In the genomic region with DNA sequence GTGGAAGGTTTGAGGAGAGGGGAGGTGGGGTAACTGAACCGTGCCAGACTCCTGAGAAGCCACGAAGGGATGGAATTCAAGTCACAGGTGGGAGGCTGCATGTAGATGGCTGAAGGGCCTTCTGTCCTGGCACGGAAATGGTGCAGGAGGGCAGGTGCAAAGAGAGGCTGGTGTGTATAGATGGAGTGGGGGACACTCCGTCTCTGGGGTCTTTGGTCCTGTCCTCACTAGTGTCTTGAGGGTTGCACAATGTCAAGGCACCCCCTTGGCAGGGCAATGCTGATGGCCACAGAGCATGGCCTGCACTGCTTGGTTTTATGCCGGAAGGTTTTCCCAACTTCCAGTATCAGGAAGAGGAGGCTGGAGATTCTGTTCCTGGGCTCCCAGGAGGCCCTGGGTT, we compare ENCODE assay signal across 18 cellular contexts.
DNase-seq lines count a peak whose midpoint lies in the region; ATAC-seq and TF ChIP-seq lines count a peak whose summit lies in the region.
"Had no signal": no experiment of that assay in that cellular context is flagged by ENCODE, and none has a peak within 500 bp of the region (broad histone marks: within the 10 kb centered on the region; RNA-seq: fewer than 3 reads in every experiment).

No MANE protein-coding gene starts in this region.

- DNase-seq in T-helper 17 cell (no peak), esophagus muscularis mucosa (ENCODE audit: extremely low spot score) (peak; percentile 86), RKO (ENCODE audit: low spot score) (no peak)
- DNase-seq: 8988T; ACHN; BE2C; C1 segment of cervical spinal cord; CD4-positive, alpha-beta memory T cell; CD4-positive, CD25-positive, alpha-beta regulatory T cell; CD8-positive, alpha-beta memory T cell; COR-L47; DMS 273 treated with DMSO at 0.1 percent for 48 hours; DMS79 treated with DMSO at 0.1 percent for 48 hours; GF-D8 had no signal

- H3K36me3 ChIP-seq in esophagus muscularis mucosa: no peaks in the 10 kb centered on the region
- H3K36me3 ChIP-seq in neutrophil: no peaks in the 10 kb centered on the region
- H3K36me3 ChIP-seq: BE2C, BLaER1 had no signal

- TF ChIP-seq POLR2A in esophagus muscularis mucosa (IDR thresholded peaks at IDR 0.05; ENCODE audit: low read depth): no peak

- H3K27ac Mint-ChIP-seq in T-helper 17 cell: peak overlapping the region; percentile 72
- H3K27ac Mint-ChIP-seq: CD8-positive, alpha-beta memory T cell had no signal

- no peak overlapping the region for H3K4me3 Mint-ChIP-seq in T-helper 17 cell
- H3K4me3 Mint-ChIP-seq: CD4-positive, alpha-beta memory T cell; CD4-positive, CD25-positive, alpha-beta regulatory T cell; CD8-positive, alpha-beta memory T cell had no signal

- ATAC-seq in T-helper 17 cell: no peak
- no peak for ATAC-seq in GM21447 (IDR thresholded peaks at IDR 0.05; ENCODE audit: unreplicated experiment)
- no peak for ATAC-seq in GM21786 (IDR thresholded peaks at IDR 0.05; ENCODE audit: unreplicated experiment)

- intact Hi-C loops in esophagus muscularis mucosa (cut with DNase I): no loop called here

- H3K4me1 ChIP-seq in esophagus muscularis mucosa: no peaks in the 10 kb centered on the region
- H3K4me1 ChIP-seq in neutrophil (ENCODE audit: control insufficient read depth in 1 of 2, insufficient read depth in 1 of 2, low read depth in 1 of 2, low read length in 1 of 2): peaks cover 30 to 34% of the 10 kb centered on the region in 2 experiments
- H3K4me1 ChIP-seq: BLaER1 had no signal

- H3K27me3 ChIP-seq in esophagus muscularis mucosa (no peaks in the 10 kb centered on the region), neutrophil (no peaks in the 10 kb centered on the region)
- H3K27me3 ChIP-seq: BE2C, BLaER1 had no signal

- H3K4me3 ChIP-seq in esophagus muscularis mucosa: no peak overlapping the region
- H3K4me3 ChIP-seq in neutrophil (ENCODE audit: low read depth in 1 of 2, low read length in 1 of 2): no peak overlapping the region
- H3K4me3 ChIP-seq: BLaER1 had no signal

- H3K27ac ChIP-seq in esophagus muscularis mucosa (replicated peaks in 1 of 4): no peak overlapping the region
- peak overlapping the region; percentile 99 for H3K27ac ChIP-seq in neutrophil
- H3K27ac ChIP-seq: BLaER1 had no signal

- TF ChIP-seq CTCF in esophagus muscularis mucosa (IDR thresholded peaks at IDR 0.05) (no peak), neutrophil (IDR thresholded peaks at IDR 0.05) (no peak)

- no peaks in the 10 kb centered on the region for H3K9me3 ChIP-seq in T-helper 17 cell (ENCODE audit: control insufficient read depth, low read length, poor library complexity, severe bottlenecking)
- no peaks in the 10 kb centered on the region for H3K9me3 ChIP-seq in esophagus muscularis mucosa
- H3K9me3 ChIP-seq in neutrophil: no peaks in the 10 kb centered on the region
- H3K9me3 ChIP-seq: BE2C, BLaER1 had no signal

- H3K27me3 Mint-ChIP-seq in T-helper 17 cell: peaks cover 60% of the 10 kb centered on the region

- peaks cover 9% of the 10 kb centered on the region for H3K36me3 Mint-ChIP-seq in T-helper 17 cell (ENCODE audit: low read depth)
- H3K36me3 Mint-ChIP-seq: CD4-positive, alpha-beta memory T cell; CD4-positive, CD25-positive, alpha-beta regulatory T cell; CD8-positive, alpha-beta memory T cell had no signal

- WGBS in esophagus muscularis mucosa: 84% methylated on average over 4 of the region's 5 CpGs

- TF ChIP-seq EP300 in esophagus muscularis mucosa (IDR thresholded peaks at IDR 0.05): no peak

- peaks cover 13% of the 10 kb centered on the region for H3K4me1 Mint-ChIP-seq in T-helper 17 cell
- H3K4me1 Mint-ChIP-seq: CD4-positive, CD25-positive, alpha-beta regulatory T cell; CD8-positive, alpha-beta memory T cell had no signal
